ENCODE assay signal across 1 cellular context in genomic region chr7:139646566-139646965, GRCh38.
TF ChIP-seq lines count a peak whose summit lies in the region.

No MANE protein-coding gene starts in this region.

TF ChIP-seq in IMR-90, 13 proteins besides CTCF, POLR2A, EP300 and RAD21 (continued from another document):
- TF ChIP-seq USF2 (IDR thresholded peaks at IDR 0.05; ENCODE audit: low read depth, low read length) (no peak), NFE2L2 (IDR thresholded peaks at IDR 0.05; ENCODE audit: low read depth, low read length) (no peak), SMC3 (IDR thresholded peaks at IDR 0.05; ENCODE audit: low read depth, low read length) (no peak)
